8 cellular contexts compared by ENCODE assay signal in genomic region chr14:20857630-20858261, GRCh38. TPM values are rescaled to one million over a fixed set of nuclear protein-coding genes. Genes with fewer than 3 reads are reported as not detected.
DNase-seq lines count a peak whose midpoint lies in the region; ATAC-seq lines count a peak whose summit lies in the region.

No MANE protein-coding gene starts in this region.

- ATAC-seq in HG02571 (IDR thresholded peaks at IDR 0.05; ENCODE audit: unreplicated experiment) = no peak
- ATAC-seq in HG03196 (IDR thresholded peaks at IDR 0.05; ENCODE audit: unreplicated experiment) = no peak

- no peaks in the 10 kb centered on the region for H3K36me3 Mint-ChIP-seq in activated naive CD4-positive, alpha-beta T cell treated with anti-CD3 and anti-CD28 coated beads, Interleukin-2, amount 10 ng/mL, durations not matched to agents 7 days and 5 days

- H3K4me3 ChIP-seq in rectal smooth muscle tissue (ENCODE audit: low read length) = peak overlapping the region; percentile 28

- H3K27me3 Mint-ChIP-seq in activated naive CD4-positive, alpha-beta T cell treated with anti-CD3 and anti-CD28 coated beads, Interleukin-2, amount 10 ng/mL, durations not matched to agents 7 days and 5 days = peaks cover 34% of the 10 kb centered on the region

- no peak overlapping the region for H3K4me3 Mint-ChIP-seq in activated naive CD4-positive, alpha-beta T cell treated with anti-CD3 and anti-CD28 coated beads, Interleukin-2, amount 10 ng/mL, durations not matched to agents 7 days and 5 days

- H3K4me1 ChIP-seq in rectal smooth muscle tissue (ENCODE audit: control insufficient read depth, insufficient read depth, low read length) = no peaks in the 10 kb centered on the region

- H3K27me3 ChIP-seq in rectal smooth muscle tissue (ENCODE audit: control insufficient read depth, insufficient read depth, low read length) = no peaks in the 10 kb centered on the region

- no peaks in the 10 kb centered on the region for H3K9me3 Mint-ChIP-seq in activated naive CD4-positive, alpha-beta T cell treated with anti-CD3 and anti-CD28 coated beads, Interleukin-2, amount 10 ng/mL, durations not matched to agents 7 days and 5 days

- no peak overlapping the region for H3K9ac ChIP-seq in rectal smooth muscle tissue (ENCODE audit: low read length)

- no peak overlapping the region for H3K27ac Mint-ChIP-seq in activated naive CD4-positive, alpha-beta T cell treated with anti-CD3 and anti-CD28 coated beads, Interleukin-2, amount 10 ng/mL, durations not matched to agents 7 days and 5 days

- CTCF ChIA-PET in activated naive CD4-positive, alpha-beta T cell treated with anti-CD3 and anti-CD28 coated beads, Interleukin-2, amount 10 ng/mL, durations not matched to agents 7 days and 5 days (lab: Charles Lee) = interaction anchor here (0.6 to 3.4 kb wide), 30 partner anchors 9 to 247 kb away, joined by 3 to 57 read pairs (median 5); partner anchors contain the start of gene RNASE6

- DNase-seq in ELF-1 (ENCODE audit: low read depth, low spot score) (peak; percentile 74), KBM-7 (peak; percentile 77), SK-N-DZ (ENCODE audit: low spot score) (peak; percentile 10), cardiac septum (ENCODE audit: low spot score) (peak; percentile 84)
- DNase-seq in activated naive CD4-positive, alpha-beta T cell treated with anti-CD3 and anti-CD28 coated beads, Interleukin-2, amount 10 ng/mL, durations not matched to agents 7 days and 5 days = peak; percentile 82

- H3K4me1 Mint-ChIP-seq in activated naive CD4-positive, alpha-beta T cell treated with anti-CD3 and anti-CD28 coated beads, Interleukin-2, amount 10 ng/mL, durations not matched to agents 7 days and 5 days = peaks cover 3% of the 10 kb centered on the region

- intact Hi-C loops in cardiac septum (cut with DNase I) = loop anchor here (5.0 kb wide), 4 partner anchors 100 to 250 kb away; partner anchors contain the start of gene RNASE7

- no peaks in the 10 kb centered on the region for H3K36me3 ChIP-seq in rectal smooth muscle tissue (ENCODE audit: control insufficient read depth, insufficient read depth, low read length)

- no peak overlapping the region for H3K27ac ChIP-seq in rectal smooth muscle tissue (ENCODE audit: low read depth, low read length)

- in situ Hi-C loops in KBM-7 (cut with MboI; ENCODE audit: low pct_unique_long_range_greater_than_20kb, low sequenced_read_pairs) = no loop called here

RNA-seq across cellular contexts. Expression of gene RNASE3, which starts 33.4 kb away (rescaled TPM):
- polyA plus RNA-seq in SK-N-DZ (2014; cell fraction: cytosol; rRNA removed) = not detected in 2 replicates
- polyA plus RNA-seq in SK-N-DZ (2014; cell fraction: nucleus; rRNA removed) = not detected in 2 replicates
- total RNA-seq in cardiac septum = not detected

RNA-seq across cellular contexts. Expression of gene RNASE1, which starts 55.1 kb away (rescaled TPM):
- not detected in 2 replicates for polyA plus RNA-seq in SK-N-DZ (2014; cell fraction: cytosol; rRNA removed)
- polyA plus RNA-seq in SK-N-DZ (2014; cell fraction: nucleus; rRNA removed) = not detected in 2 replicates
- 171 TPM for total RNA-seq in cardiac septum

Comparison
In these comparisons a context has a peak if more than half of its experiments do, and no peak if none do; other contexts are left out.
1. DNase-seq: peak in every context shown above with its lines; median percentile 84 in cardiac septum; 82 in activated naive CD4-positive, alpha-beta T cell treated with anti-CD3 and anti-CD28 coated beads, Interleukin-2, amount 10 ng/mL, durations not matched to agents 7 days and 5 days; 77 in KBM-7; 74 in ELF-1; 10 in SK-N-DZ.